37 cellular contexts compared by ENCODE assay signal in the genomic region with DNA sequence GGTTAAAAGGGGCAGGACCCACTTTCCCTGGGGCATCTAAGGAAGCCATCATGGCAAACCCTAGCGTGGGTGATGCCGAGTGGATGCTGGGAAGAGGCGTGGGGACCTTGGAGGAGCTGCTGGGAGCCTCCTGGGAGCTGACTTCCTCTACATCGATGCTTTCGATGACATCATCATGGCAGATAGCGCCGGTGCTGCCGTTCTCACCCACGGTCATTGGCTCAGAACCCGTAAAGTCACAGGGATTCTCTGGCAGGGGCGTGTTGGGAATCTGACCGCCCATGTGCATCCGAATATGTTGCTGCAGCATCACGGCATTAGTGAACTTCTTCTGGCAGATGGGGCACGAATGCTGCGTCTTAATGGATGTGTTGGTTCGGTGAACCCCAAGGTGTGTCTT. TPM values are rescaled to one million over a fixed set of nuclear protein-coding genes. Genes with fewer than 3 reads are reported as not detected.
"Had no signal": no experiment of that assay in that cellular context is flagged by ENCODE, and none has a peak within 500 bp of the region (broad histone marks: within the 10 kb centered on the region; RNA-seq: fewer than 3 reads in every experiment).

No MANE protein-coding gene starts in this region.

- H3K36me3 ChIP-seq: ascending aorta, MG63, Peyer's patch had no signal

- H3K4me1 ChIP-seq: ascending aorta, Peyer's patch had no signal

- H3K27ac Mint-ChIP-seq: activated CD4-positive, alpha-beta T cell treated with anti-CD3 and anti-CD28 coated beads, Interleukin-2, amount 10 ng/mL, durations not matched to agents 24 days and 14 days; activated CD8-positive, alpha-beta T cell treated with anti-CD3 and anti-CD28 coated beads for 36 hours; activated T-cell treated with anti-CD3 and anti-CD28 coated beads, Interleukin-2, amount 50 U/mL, for 72 hours; activated T-helper 17 cell treated with anti-CD3 and anti-CD28 coated beads, Interleukin-2, amount 50 U/mL, for 72 hours had no signal

- H3K27me3 ChIP-seq: ascending aorta, cardiac muscle cell, MG63, Peyer's patch had no signal

- H3K9me3 Mint-ChIP-seq: activated CD4-positive, alpha-beta T cell treated with anti-CD3 and anti-CD28 coated beads, Interleukin-2, amount 10 ng/mL, durations not matched to agents 24 days and 14 days; activated CD8-positive, alpha-beta T cell treated with anti-CD3 and anti-CD28 coated beads for 36 hours; activated naive CD4-positive, alpha-beta T cell treated with anti-CD3 and anti-CD28 coated beads, Interleukin-2, amount 50 U/mL, for 24 hours; activated naive CD8-positive, alpha-beta T cell treated with anti-CD3 and anti-CD28 coated beads, Interleukin-2, amount 10 ng/mL, durations not matched to agents 7 days and 5 days; activated T-cell treated with anti-CD3 and anti-CD28 coated beads, Interleukin-2, amount 50 U/mL, for 72 hours; activated T-helper 17 cell treated with anti-CD3 and anti-CD28 coated beads, Interleukin-2, amount 50 U/mL, for 72 hours; central memory CD8-positive, alpha-beta T cell had no signal

- H3K4me3 ChIP-seq: ascending aorta, cardiac muscle cell, MG63, Peyer's patch had no signal

- H3K9me3 ChIP-seq: ascending aorta, MG63, Peyer's patch had no signal

- H3K36me3 Mint-ChIP-seq: activated naive CD4-positive, alpha-beta T cell treated with anti-CD3 and anti-CD28 coated beads, Interleukin-2, amount 50 U/mL, for 24 hours; activated naive CD8-positive, alpha-beta T cell treated with anti-CD3 and anti-CD28 coated beads, Interleukin-2, amount 10 ng/mL, durations not matched to agents 7 days and 5 days had no signal

- H3K4me3 Mint-ChIP-seq: activated CD4-positive, alpha-beta T cell treated with anti-CD3 and anti-CD28 coated beads, Interleukin-2, amount 10 ng/mL, durations not matched to agents 24 days and 14 days; activated CD8-positive, alpha-beta T cell treated with anti-CD3 and anti-CD28 coated beads for 36 hours; activated naive CD4-positive, alpha-beta T cell treated with anti-CD3 and anti-CD28 coated beads, Interleukin-2, amount 50 U/mL, for 24 hours; activated naive CD8-positive, alpha-beta T cell treated with anti-CD3 and anti-CD28 coated beads, Interleukin-2, amount 10 ng/mL, durations not matched to agents 7 days and 5 days; activated T-cell treated with anti-CD3 and anti-CD28 coated beads, Interleukin-2, amount 50 U/mL, for 72 hours; activated T-helper 17 cell treated with anti-CD3 and anti-CD28 coated beads, Interleukin-2, amount 50 U/mL, for 72 hours; central memory CD8-positive, alpha-beta T cell had no signal

- H3K27ac ChIP-seq: ascending aorta, cardiac muscle cell, Peyer's patch, VCaP had no signal

- ATAC-seq: activated CD8-positive, alpha-beta T cell treated with anti-CD3 and anti-CD28 coated beads for 36 hours; activated T-cell treated with anti-CD3 and anti-CD28 coated beads, Interleukin-2, amount 50 U/mL, for 72 hours; activated T-helper 17 cell treated with anti-CD3 and anti-CD28 coated beads, Interleukin-2, amount 50 U/mL, for 72 hours; PC-3; Right ventricle myocardium inferior; SK-N-SH treated with all-trans-retinoic acid at 6 μM for 48 hours had no signal

- H3K4me1 Mint-ChIP-seq: activated CD4-positive, alpha-beta T cell treated with anti-CD3 and anti-CD28 coated beads, Interleukin-2, amount 10 ng/mL, durations not matched to agents 24 days and 14 days; activated naive CD4-positive, alpha-beta T cell treated with anti-CD3 and anti-CD28 coated beads, Interleukin-2, amount 50 U/mL, for 24 hours; activated T-helper 17 cell treated with anti-CD3 and anti-CD28 coated beads, Interleukin-2, amount 50 U/mL, for 72 hours; central memory CD8-positive, alpha-beta T cell had no signal

- DNase-seq: activated CD4-positive, alpha-beta T cell treated with anti-CD3 and anti-CD28 coated beads, Interleukin-2, amount 10 ng/mL, durations not matched to agents 24 days and 14 days; activated CD4-positive, alpha-beta T cell treated with anti-CD3 and anti-CD28 coated beads, Interleukin-2, amount 50 U/mL, for 4 hours; activated CD8-positive, alpha-beta T cell treated with anti-CD3 and anti-CD28 coated beads for 36 hours; activated gamma-delta T cell; activated naive CD4-positive, alpha-beta T cell treated with Interleukin-2 at 50 U/mL for 16 hours; activated naive CD8-positive, alpha-beta T cell treated with anti-CD3 and anti-CD28 coated beads, Interleukin-2, amount 10 ng/mL, durations not matched to agents 7 days and 5 days; activated T-cell treated with anti-CD3 and anti-CD28 coated beads, Interleukin-2, amount 50 U/mL, for 1 hour; activated T-cell treated with anti-CD3 and anti-CD28 coated beads, Interleukin-2, amount 50 U/mL, for 72 hours; amygdala; Kasumi-1; KG1; MG63; MV-4-11; NCI-H1092; NCI-H1436 treated with DMSO at 0.1 percent for 48 hours; NCI-H1694 treated with DMSO at 0.1 percent for 48 hours; NCI-H2029; NCI-H345; NCI-H526; NCI-H748 treated with DMSO at 0.1 percent for 48 hours; NK-92 treated with Interleukin-12 subunit alpha and Interleukin-12 subunit beta, amount 100 ng/mL, for 24 hours; PC-3; Peyer's patch; RPMI8226; SIG-M5; SW 1271; T-helper 1 cell; T-helper 2 cell; T-helper 9 cell had no signal

- H3K27me3 Mint-ChIP-seq: activated CD4-positive, alpha-beta T cell treated with anti-CD3 and anti-CD28 coated beads, Interleukin-2, amount 10 ng/mL, durations not matched to agents 24 days and 14 days; activated CD8-positive, alpha-beta T cell treated with anti-CD3 and anti-CD28 coated beads for 36 hours; activated naive CD8-positive, alpha-beta T cell treated with anti-CD3 and anti-CD28 coated beads, Interleukin-2, amount 10 ng/mL, durations not matched to agents 7 days and 5 days had no signal

RNA-seq across cellular contexts. Expression of gene SALL4, which starts 12.1 kb away (rescaled TPM):
- total RNA-seq: ascending aorta had no signal
